In the genomic region with DNA sequence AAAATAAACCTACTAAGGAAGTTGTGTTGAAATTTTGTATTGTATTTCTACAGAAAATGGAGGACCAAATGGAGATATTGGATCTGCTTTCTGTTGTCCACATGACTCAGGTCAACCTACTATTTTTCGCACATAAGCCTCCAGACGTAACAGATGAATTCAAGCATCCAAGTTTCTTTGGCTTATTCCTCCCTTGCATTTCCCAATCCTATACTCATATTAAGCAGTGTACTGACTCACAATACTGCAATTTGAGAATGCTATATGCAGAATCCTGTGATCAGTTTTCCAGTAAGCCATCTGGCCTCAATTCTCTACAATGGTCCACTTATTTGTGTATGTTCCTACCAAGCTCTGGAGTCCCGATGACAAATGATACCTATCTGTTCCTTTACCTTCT, we compare ENCODE assay signal across 21 cellular contexts.
"Had no signal": no experiment of that assay in that cellular context is flagged by ENCODE, and none has a peak within 500 bp of the region (broad histone marks: within the 10 kb centered on the region; RNA-seq: fewer than 3 reads in every experiment).

No MANE protein-coding gene starts in this region.

- H3K27ac Mint-ChIP-seq: natural killer cell; stimulated activated effector memory CD8-positive, alpha-beta T cell treated with anti-CD3 and anti-CD28 coated beads, Interleukin-12 subunit alpha, Interleukin-12 subunit beta, amount 100 ng/mL, for 72 hours had no signal

- H3K27me3 ChIP-seq: esophagus muscularis mucosa, ovary, sigmoid colon, stomach, thyroid gland, vagina had no signal

- DNase-seq: dermis blood vessel endothelial cell; effector memory CD4-positive, alpha-beta T cell; left ventricle myocardium superior; lower lobe of right lung; natural killer cell; occipital lobe; ovary; posterior cingulate gyrus; psoas muscle; right cardiac atrium; sigmoid colon; stimulated activated CD4-positive, alpha-beta T cell treated with anti-CD3 and anti-CD28 coated beads, Interleukin-2, amount 100 ng/mL, for 24 hours; stimulated activated CD4-positive, alpha-beta T cell treated with anti-CD3 and anti-CD28 coated beads, Interleukin-4, amount 100 ng/mL, for 24 hours; stimulated activated naive CD4-positive, alpha-beta T cell treated with Interleukin-2 at 50 U/mL for 16 hours; stomach; thyroid gland; trophoblast cell had no signal

- H3K4me3 ChIP-seq: coronary artery, esophagus muscularis mucosa, lower lobe of right lung, ovary, psoas muscle, sigmoid colon, stomach, thyroid gland, vagina had no signal

- H3K9me3 Mint-ChIP-seq: natural killer cell; stimulated activated effector memory CD8-positive, alpha-beta T cell treated with anti-CD3 and anti-CD28 coated beads, Interleukin-12 subunit alpha, Interleukin-12 subunit beta, amount 100 ng/mL, for 72 hours had no signal

- H3K9me3 ChIP-seq: esophagus muscularis mucosa, lower lobe of right lung, ovary, psoas muscle, sigmoid colon, stomach, thyroid gland, vagina had no signal

- H3K27ac ChIP-seq: coronary artery, esophagus muscularis mucosa, lower lobe of right lung, ovary, psoas muscle, sigmoid colon, stomach, thyroid gland, vagina had no signal

- H3K4me1 ChIP-seq: esophagus muscularis mucosa, lower lobe of right lung, psoas muscle, sigmoid colon, stomach, thyroid gland, vagina had no signal

- H3K4me1 Mint-ChIP-seq: natural killer cell; stimulated activated effector memory CD8-positive, alpha-beta T cell treated with anti-CD3 and anti-CD28 coated beads, Interleukin-12 subunit alpha, Interleukin-12 subunit beta, amount 100 ng/mL, for 72 hours had no signal

- H3K36me3 ChIP-seq: esophagus muscularis mucosa, lower lobe of right lung, ovary, sigmoid colon, stomach, thyroid gland, vagina had no signal

- H3K4me3 Mint-ChIP-seq: natural killer cell; stimulated activated effector memory CD8-positive, alpha-beta T cell treated with anti-CD3 and anti-CD28 coated beads, Interleukin-12 subunit alpha, Interleukin-12 subunit beta, amount 100 ng/mL, for 72 hours had no signal

- H3K36me3 Mint-ChIP-seq: natural killer cell; stimulated activated effector memory CD8-positive, alpha-beta T cell treated with anti-CD3 and anti-CD28 coated beads, Interleukin-12 subunit alpha, Interleukin-12 subunit beta, amount 100 ng/mL, for 72 hours had no signal
